Comparison of ENCODE assay signal across 8 cellular contexts in genomic region chr20:58209652-58210397, GRCh38. TPM values are rescaled to one million over a fixed set of nuclear protein-coding genes. Genes with fewer than 3 reads are reported as not detected.
A peak's percentile ranks its signal among the peaks of the same experiment; 100 is the strongest.
DNase-seq lines count a peak whose midpoint lies in the region; FAIRE-seq and TF ChIP-seq lines count a peak whose summit lies in the region.

No MANE protein-coding gene starts in this region.

- no peak overlapping the region for H3K27ac ChIP-seq in testis

- no peaks in the 10 kb centered on the region for H3K27me3 ChIP-seq in BE2C
- H3K27me3 ChIP-seq in testis: no peaks in the 10 kb centered on the region

- intact Hi-C loops in activated T-helper 2 cell treated with anti-CD3 and anti-CD28 coated beads, Interferon-gamma antibody, Interleukin-2, Interleukin-4, amounts not matched to agents 10 μg/mL and 5 μg/mL and 100 μg/mL, durations not matched to agents 14 hours and 24 hours and 36 hours (cut with micrococcal nuclease): loop anchor here (1.0 to 5.0 kb wide), 2 partner anchors 18 to 613 kb away; no protein-coding TSS in a partner anchor
- intact Hi-C loops in testis (cut with DNase I; ENCODE audit: low total_unique reads): loop anchor here (2.0 to 10.0 kb wide), 2 partner anchors 613 to 705 kb away; no protein-coding TSS in a partner anchor

- H3K4me3 ChIP-seq in BE2C (ENCODE audit: low read depth, low read length) (peak overlapping the region; percentile 17; the same call in 1 of the 2 replicates), fibroblast of villous mesenchyme (ENCODE audit: low read depth, low read length) (no peak overlapping the region), testis (peak overlapping the region in 1 of 2 donors; percentile 9)

- H3K27me3 Mint-ChIP-seq in activated T-helper 2 cell treated with anti-CD3 and anti-CD28 coated beads, Interferon-gamma antibody, Interleukin-2, Interleukin-4, amounts not matched to agents 10 μg/mL and 5 μg/mL and 100 μg/mL, durations not matched to agents 14 hours and 24 hours and 36 hours (ENCODE audit: low read depth): peaks cover 16% of the 10 kb centered on the region

- TF ChIP-seq POLR2A in testis (IDR thresholded peaks at IDR 0.05): no peak

- peak; percentile 68 for FAIRE-seq in GM19239 (lab: Jason Lieb, UNC)

- no peaks in the 10 kb centered on the region for H3K36me3 Mint-ChIP-seq in activated T-helper 2 cell treated with anti-CD3 and anti-CD28 coated beads, Interferon-gamma antibody, Interleukin-2, Interleukin-4, amounts not matched to agents 10 μg/mL and 5 μg/mL and 100 μg/mL, durations not matched to agents 14 hours and 24 hours and 36 hours (ENCODE audit: low read depth)

- no peaks in the 10 kb centered on the region for H3K36me3 ChIP-seq in BE2C
- H3K36me3 ChIP-seq in testis (ENCODE audit: low read depth, missing control alignments): no peaks in the 10 kb centered on the region

- H3K4me1 Mint-ChIP-seq in activated T-helper 2 cell treated with anti-CD3 and anti-CD28 coated beads, Interferon-gamma antibody, Interleukin-2, Interleukin-4, amounts not matched to agents 10 μg/mL and 5 μg/mL and 100 μg/mL, durations not matched to agents 14 hours and 24 hours and 36 hours (ENCODE audit: low read depth): peaks cover 4% of the 10 kb centered on the region

- 1 to 4% methylated on average over 42 to 46 of the region's 46 CpGs for WGBS in testis, 2 donors

- no peaks in the 10 kb centered on the region for H3K9me3 Mint-ChIP-seq in activated T-helper 2 cell treated with anti-CD3 and anti-CD28 coated beads, Interferon-gamma antibody, Interleukin-2, Interleukin-4, amounts not matched to agents 10 μg/mL and 5 μg/mL and 100 μg/mL, durations not matched to agents 14 hours and 24 hours and 36 hours

- H3K4me1 ChIP-seq in BE2C (no peaks in the 10 kb centered on the region), testis (no peaks in the 10 kb centered on the region)

- H3K9me3 ChIP-seq in BE2C: no peaks in the 10 kb centered on the region
- H3K9me3 ChIP-seq in testis: no peaks in the 10 kb centered on the region

- no peak overlapping the region for H3K4me3 Mint-ChIP-seq in activated T-helper 2 cell treated with anti-CD3 and anti-CD28 coated beads, Interferon-gamma antibody, Interleukin-2, Interleukin-4, amounts not matched to agents 10 μg/mL and 5 μg/mL and 100 μg/mL, durations not matched to agents 14 hours and 24 hours and 36 hours (ENCODE audit: low read depth)

- no peak overlapping the region for H3K27ac Mint-ChIP-seq in activated T-helper 2 cell treated with anti-CD3 and anti-CD28 coated beads, Interferon-gamma antibody, Interleukin-2, Interleukin-4, amounts not matched to agents 10 μg/mL and 5 μg/mL and 100 μg/mL, durations not matched to agents 14 hours and 24 hours and 36 hours

- TF ChIP-seq CTCF in BE2C (IDR thresholded peaks at IDR 0.05; ENCODE audit: low read depth, low read length) (peak; percentile 100), fibroblast of villous mesenchyme (IDR thresholded peaks at IDR 0.05; ENCODE audit: insufficient read depth, low read depth, low read length) (peak; percentile 100), testis (IDR thresholded peaks at IDR 0.05) (peak; percentile 100)

- DNase-seq in BE2C (peak; percentile 87), GM19239 (ENCODE audit: insufficient read length, low spot score) (peak; percentile 99), HUDEP-2 (lab: John Stamatoyannopoulos, UW; ENCODE audit: unreplicated experiment in 76 of 76) (peak in 68 of 76 experiments; percentile 2 to 81 (median 58)), RPMI8226 (peak; percentile 85), fibroblast of villous mesenchyme (ENCODE audit: low read depth) (peak; percentile 75), occipital lobe (lab: John Stamatoyannopoulos, UW) (peak; percentile 63), testis (peak; percentile 91)
- peak; percentile 76 for DNase-seq in activated T-helper 2 cell treated with anti-CD3 and anti-CD28 coated beads, Interferon-gamma antibody, Interleukin-2, Interleukin-4, amounts not matched to agents 10 μg/mL and 5 μg/mL and 100 μg/mL, durations not matched to agents 14 hours and 24 hours and 36 hours (ENCODE audit: low spot score)

RNA-seq across cellular contexts. Expression of gene ANKRD60, which starts 18.6 kb away (rescaled TPM):
- not detected for polyA plus RNA-seq in BE2C (2012; ENCODE audit: insufficient read depth, insufficient read length, low read depth)
- total RNA-seq in activated T-helper 2 cell treated with anti-CD3 and anti-CD28 coated beads, Interferon-gamma antibody, Interleukin-2, Interleukin-4, amounts not matched to agents 10 μg/mL and 5 μg/mL and 100 μg/mL, durations not matched to agents 14 hours and 24 hours and 36 hours: not detected in 2 replicates
- total RNA-seq in fibroblast of villous mesenchyme (not detected in 2 replicates), occipital lobe (not detected), testis (1 to 10 TPM; 3.0 to 8.0 TPM)
- 7.7 TPM for polyA plus RNA-seq in testis (ENCODE audit: insufficient read depth, low read depth, low replicate concordance)
